Comparison of ENCODE assay signal across 1 cellular context in genomic region chr9:2241875-2242741, GRCh38.
TF ChIP-seq lines count a peak whose summit lies in the region.

No MANE protein-coding gene starts in this region.

TF ChIP-seq in HepG2, 621 proteins besides CTCF, POLR2A, EP300 and RAD21 (continued from another document and continues in another):
- TF ChIP-seq ARID3A (IDR thresholded peaks at IDR 0.05; ENCODE audit: low read depth, low read length) (no peak), FOSL1 (CRISPR knock-in tag; IDR thresholded peaks at IDR 0.05; ENCODE audit: borderline replicate concordance) (no peak), BRCA1 (CRISPR knock-in tag; IDR thresholded peaks at IDR 0.05) (no peak; the same call in 1 of the 2 replicates), SNAPC4 (CRISPR knock-in tag; IDR thresholded peaks at IDR 0.05) (no peak), ZNF646 (CRISPR knock-in tag; IDR thresholded peaks at IDR 0.05) (no peak), AKNA (CRISPR knock-in tag; IDR thresholded peaks at IDR 0.05; ENCODE audit: borderline replicate concordance) (no peak), PHF5A (CRISPR knock-in tag; IDR thresholded peaks at IDR 0.05; ENCODE audit: low read depth, unreplicated experiment) (no peak), ZMAT3 (CRISPR knock-in tag; conservative IDR thresholded peaks at IDR 0.05) (no peak), MTA1 (CRISPR knock-in tag; IDR thresholded peaks at IDR 0.05; ENCODE audit: borderline replicate concordance) (no peak), HOXA5 (CRISPR knock-in tag; IDR thresholded peaks at IDR 0.05) (peak; percentile 79; the same call in 1 of the 2 replicates), ZNF260 (CRISPR knock-in tag; IDR thresholded peaks at IDR 0.05; ENCODE audit: borderline replicate concordance, low read depth) (no peak), NPAS2 (CRISPR knock-in tag; IDR thresholded peaks at IDR 0.05; ENCODE audit: borderline replicate concordance) (no peak), ZKSCAN1 (IDR thresholded peaks at IDR 0.05; ENCODE audit: low read length) (no peak), CCAR2 (optimal IDR thresholded peaks at IDR 0.05; ENCODE audit: low read depth, low read length) (peak; percentile 52), ZNF740 (CRISPR knock-in tag; IDR thresholded peaks at IDR 0.05) (0 out of 2 replicates have a peak, but pooled peaks have one; percentile 17), ZNF460 (CRISPR knock-in tag; IDR thresholded peaks at IDR 0.05; ENCODE audit: borderline replicate concordance) (no peak), ZNF720 (CRISPR knock-in tag; IDR thresholded peaks at IDR 0.05) (no peak; the same call in 1 of the 2 replicates), SYNCRIP (IDR thresholded peaks at IDR 0.05; ENCODE audit: insufficient read depth, low read depth, low read length) (no peak), PHF20 (CRISPR knock-in tag; IDR thresholded peaks at IDR 0.05) (no peak), WIZ (CRISPR knock-in tag; IDR thresholded peaks at IDR 0.05) (no peak), ATF7-NPFF (CRISPR knock-in tag; IDR thresholded peaks at IDR 0.05; ENCODE audit: low read depth) (0 out of 2 replicates have a peak, but pooled peaks have one; percentile 21), TERF1 (CRISPR knock-in tag; IDR thresholded peaks at IDR 0.05) (no peak), TEAD3 (CRISPR knock-in tag; optimal IDR thresholded peaks at IDR 0.05; ENCODE audit: borderline replicate concordance) (peak; percentile 75), PLRG1 (conservative IDR thresholded peaks at IDR 0.05) (no peak), ZMAT5 (CRISPR knock-in tag; IDR thresholded peaks at IDR 0.05; ENCODE audit: borderline replicate concordance, low read depth) (no peak), HNRNPH1 (optimal IDR thresholded peaks at IDR 0.05; ENCODE audit: low read depth, low read length) (no peak), CENPBD1 (CRISPR knock-in tag; IDR thresholded peaks at IDR 0.05; ENCODE audit: borderline replicate concordance, low read depth) (no peak), HNRNPK (IDR thresholded peaks at IDR 0.05; ENCODE audit: low read depth, low read length, poor library complexity, severe bottlenecking) (no peak), CBX1 (IDR thresholded peaks at IDR 0.05; ENCODE audit: low read depth) (no peak), ZNF124 (CRISPR knock-in tag; IDR thresholded peaks at IDR 0.05) (no peak), CSRNP1 (CRISPR knock-in tag; IDR thresholded peaks at IDR 0.05) (no peak), E2F2 (CRISPR knock-in tag; IDR thresholded peaks at IDR 0.05; ENCODE audit: borderline replicate concordance) (no peak)
